11 cellular contexts compared by ENCODE assay signal in the genomic region with DNA sequence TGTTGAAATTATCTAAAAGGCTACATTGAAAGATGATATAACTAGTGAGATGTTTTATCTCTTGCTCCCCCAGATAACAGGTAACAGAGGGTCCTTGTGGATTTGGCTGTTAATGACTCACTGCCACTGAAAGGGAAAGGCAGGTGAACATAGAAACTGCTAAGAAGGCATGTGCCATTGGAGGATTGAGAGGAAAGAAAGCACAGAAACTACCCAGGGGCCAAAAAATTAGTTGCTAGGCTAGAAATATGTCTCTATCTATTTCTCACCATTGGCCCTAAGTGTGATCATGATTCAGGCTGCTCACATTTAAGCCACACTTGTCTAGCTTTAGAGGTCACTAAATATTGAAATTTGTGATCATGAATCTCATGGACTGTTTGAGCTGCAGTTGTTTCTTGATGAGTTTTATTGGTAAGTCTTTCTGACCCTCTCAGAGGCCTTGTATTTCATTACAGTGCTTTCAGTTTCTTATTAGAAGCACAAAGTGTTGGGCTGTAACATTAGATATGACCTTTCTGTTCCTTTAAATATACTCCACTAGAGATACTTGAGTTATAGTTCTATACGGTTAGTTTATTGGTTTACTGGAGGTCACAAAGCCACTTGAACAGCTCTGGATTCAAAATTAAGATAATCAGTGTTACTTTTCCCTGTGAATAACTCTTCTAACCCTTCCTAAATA. TPM values are rescaled to one million over a fixed set of nuclear protein-coding genes. Genes with fewer than 3 reads are reported as not detected.
DNase-seq lines count a peak whose midpoint lies in the region; ATAC-seq, FAIRE-seq and TF ChIP-seq lines count a peak whose summit lies in the region.
"Had no signal": no experiment of that assay in that cellular context is flagged by ENCODE, and none has a peak within 500 bp of the region (broad histone marks: within the 10 kb centered on the region; RNA-seq: fewer than 3 reads in every experiment).

No MANE protein-coding gene starts in this region.

- H3K27ac ChIP-seq in H1 (ENCODE audit: low read depth, low read length) = no peak overlapping the region
- no peak overlapping the region for H3K27ac ChIP-seq in hepatocyte
- H3K27ac ChIP-seq in spleen = peak overlapping the region in 4 of 8 donors; percentile 16 to 34 (median 24)

- no peak overlapping the region for H4K8ac ChIP-seq in H1 (ENCODE audit: extremely low read depth, insufficient read depth, low read length)

- no peaks in the 10 kb centered on the region for H3K27me3 ChIP-seq in H1 (replicated peaks in 1 of 4; ENCODE audit: control insufficient read depth in 3 of 4, extremely low read depth in 1 of 4, insufficient read depth in 3 of 4, low read length in 3 of 4)
- no peaks in the 10 kb centered on the region for H3K27me3 ChIP-seq in hepatocyte
- H3K27me3 ChIP-seq in spleen (replicated peaks in 1 of 7) = no peaks in the 10 kb centered on the region

- TF ChIP-seq EP300 in H1 (IDR thresholded peaks at IDR 0.05; ENCODE audit: borderline replicate concordance in 1 of 2, low read depth in 2 of 2, low read length in 2 of 2) = no peak

- H2BK5ac ChIP-seq in H1 (ENCODE audit: low read depth, low read length) = no peak overlapping the region

- H4K20me1 ChIP-seq in H1 (replicated peaks in 1 of 2; ENCODE audit: control insufficient read depth in 1 of 2, insufficient read depth in 2 of 2, low read length in 2 of 2) = no peaks in the 10 kb centered on the region
- H4K20me1 ChIP-seq in hepatocyte (ENCODE audit: insufficient read depth, poor library complexity, severe bottlenecking) = no peaks in the 10 kb centered on the region

- no peak for TF ChIP-seq POLR2A in H1 (IDR thresholded peaks at IDR 0.05; ENCODE audit: control extremely low read depth in 1 of 2, low read depth in 2 of 2, low read length in 2 of 2)
- TF ChIP-seq POLR2A in spleen (IDR thresholded peaks at IDR 0.05) = no peak

- no peak for DNase-seq in H1 (ENCODE audit: low read depth in 1 of 2, low spot score in 2 of 2)
- no peak for DNase-seq in hepatocyte (ENCODE audit: low spot score)
- no peak for DNase-seq in spleen
- no peak for DNase-seq in stimulated activated CD4-positive, alpha-beta T cell treated with anti-CD3 and anti-CD28 coated beads, Interleukin-2, amount 100 ng/mL, for 24 hours
- DNase-seq: Karpas-422 had no signal

- H2AFZ ChIP-seq in H1 (ENCODE audit: low read length) (no peak overlapping the region), hepatocyte (no peak overlapping the region)

- peaks cover 2 to 12% (median 8%) of the 10 kb centered on the region in 4 experiments; a peak in 5 of 7 replicates for H3K4me1 ChIP-seq in H1 (replicated peaks in 1 of 4; ENCODE audit: control insufficient read depth in 3 of 4, insufficient read depth in 4 of 4, low read length in 3 of 4)
- no peaks in the 10 kb centered on the region for H3K4me1 ChIP-seq in hepatocyte (ENCODE audit: insufficient read depth)
- peaks cover 0 to 60% (median 19%) of the 10 kb centered on the region in 6 donors for H3K4me1 ChIP-seq in spleen

- WGBS in H1 (ENCODE audit: extremely low coverage in 1 of 2, insufficient coverage in 1 of 2, insufficient read length in 1 of 2, insufficient replicate concordance in 2 of 2, low coverage in 1 of 2, low lambda C conversion rate in 2 of 2, missing lambda C conversion rate in 1 of 2), 2 experiments = 95% methylated on average over 1 of the region's 1 CpG; no CpG with 5 or more reads in 1 of the 2 experiments
- 43% methylated on average over 1 of the region's 1 CpG for WGBS in hepatocyte (ENCODE audit: low lambda C conversion rate, missing lambda C conversion rate)
- WGBS in spleen, 5 donors = 41 to 59% (median 54%) methylated on average over 1 of the region's 1 CpG

- no peak overlapping the region for H3K4ac ChIP-seq in H1 (replicated peaks; ENCODE audit: insufficient read length, low read depth, low read length)

- no peak overlapping the region for H2BK20ac ChIP-seq in H1 (ENCODE audit: low read length)

- no peak overlapping the region for H3K23ac ChIP-seq in H1 (ENCODE audit: insufficient read length)

- TF ChIP-seq CTCF in H1 (IDR thresholded peaks at IDR 0.05; ENCODE audit: control extremely low read depth in 1 of 3, insufficient read depth in 1 of 3, low read depth in 1 of 3, low read length in 3 of 3) (no peak), hepatocyte (IDR thresholded peaks at IDR 0.05; ENCODE audit: poor library complexity) (no peak), spleen (IDR thresholded peaks at IDR 0.05 in 8 of 11, conservative IDR thresholded peaks at IDR 0.05 in 3 of 11) (no peak)

- CTCF ChIA-PET in H1 (lab: Charles Lee; ENCODE audit: partially characterized antibody) = interaction anchor here (0.5 kb wide), 1 partner anchor 131 kb away, joined by 3 read pairs; no protein-coding TSS in a partner anchor

- no peaks in the 10 kb centered on the region for H3K23me2 ChIP-seq in H1 (ENCODE audit: low read depth, low read length)

- no peak overlapping the region for H2AK5ac ChIP-seq in H1 (ENCODE audit: low read depth, low read length)

- no peaks in the 10 kb centered on the region for H3K79me1 ChIP-seq in H1 (ENCODE audit: low read depth, low read length)

- H3K4me2 ChIP-seq in H1 (ENCODE audit: insufficient read depth in 1 of 2, low read depth in 2 of 2, low read length in 2 of 2) (no peak overlapping the region), hepatocyte (no peak overlapping the region)

- intact Hi-C loops in spleen (cut with DNase I; ENCODE audit: low total_unique reads) = no loop called here

- H3K36me3 ChIP-seq in H1 (ENCODE audit: control insufficient read depth in 2 of 4, insufficient read depth in 4 of 4, low read length in 3 of 4) = peaks cover 0 to 4% (median 2%) of the 10 kb centered on the region in 4 experiments; a peak in 2 of 8 replicates
- no peaks in the 10 kb centered on the region for H3K36me3 ChIP-seq in hepatocyte (replicated peaks; ENCODE audit: insufficient read depth, low read depth)
- peaks cover 0 to 62% (median 14%) of the 10 kb centered on the region in 6 donors for H3K36me3 ChIP-seq in spleen

- FAIRE-seq in H1 (lab: Jason Lieb, UNC) = no peak

- H2BK15ac ChIP-seq in H1 (ENCODE audit: low read length) = no peak overlapping the region

- H3K79me2 ChIP-seq in H1 (ENCODE audit: control insufficient read depth in 1 of 2, insufficient read depth in 2 of 2, low read length in 2 of 2) (no peaks in the 10 kb centered on the region), hepatocyte (peaks cover 3% of the 10 kb centered on the region)

- no peak overlapping the region for H3K14ac ChIP-seq in H1 (ENCODE audit: insufficient read length)

- H4K91ac ChIP-seq in H1 (replicated peaks; ENCODE audit: insufficient read length, low read length) = no peak overlapping the region

- POLR2A ChIA-PET in H1 (lab: Charles Lee; ENCODE audit: partially characterized antibody) = no interaction called here

- no peaks in the 10 kb centered on the region for H3K9me3 ChIP-seq in H1 (ENCODE audit: insufficient read depth in 2 of 2, low read depth in 1 of 2, low read length in 1 of 2)
- no peaks in the 10 kb centered on the region for H3K9me3 ChIP-seq in hepatocyte (ENCODE audit: low read depth)
- no peaks in the 10 kb centered on the region for H3K9me3 ChIP-seq in spleen

- no peaks in the 10 kb centered on the region for H3K9me2 ChIP-seq in hepatocyte (replicated peaks; ENCODE audit: insufficient read depth)

- H3K4me3 ChIP-seq in H1 (ENCODE audit: extremely low read depth in 1 of 4, insufficient read depth in 2 of 4, low read depth in 3 of 4, low read length in 4 of 4) (no peak overlapping the region), hepatocyte (no peak overlapping the region), spleen (no peak overlapping the region)

- no peak overlapping the region for H4K5ac ChIP-seq in H1 (ENCODE audit: insufficient read length, low read depth, low read length)

- H2BK12ac ChIP-seq in H1 (ENCODE audit: low read depth, low read length) = 0 out of 2 replicates have a peak overlapping the region, but pooled peaks have one; percentile 45

- no peak overlapping the region for H3K18ac ChIP-seq in H1 (ENCODE audit: extremely low read depth, low read length)

- peak; percentile 34 for ATAC-seq in GM18861 (IDR thresholded peaks at IDR 0.05; ENCODE audit: unreplicated experiment)
- ATAC-seq in GM21423 (IDR thresholded peaks at IDR 0.05; ENCODE audit: unreplicated experiment) = peak; percentile 49
- ATAC-seq in HG03108 (IDR thresholded peaks at IDR 0.05; ENCODE audit: unreplicated experiment) = peak; percentile 43
- no peak for ATAC-seq in HG03457 (IDR thresholded peaks at IDR 0.05; ENCODE audit: unreplicated experiment)
- ATAC-seq: left lobe of liver, Panc1 had no signal

- H2BK120ac ChIP-seq in H1 (replicated peaks; ENCODE audit: low read depth, low read length) = no peak overlapping the region

- no peak for TF ChIP-seq RAD21 in H1 (IDR thresholded peaks at IDR 0.05 in 1 of 2, conservative IDR thresholded peaks at IDR 0.05 in 1 of 2; ENCODE audit: low read depth in 2 of 2, low read length in 2 of 2)

- H3K56ac ChIP-seq in H1 (replicated peaks; ENCODE audit: insufficient read length, low read depth, low read length) = no peak overlapping the region

- no peak overlapping the region for H3K9ac ChIP-seq in H1 (replicated peaks in 1 of 4; ENCODE audit: extremely low read depth in 1 of 4, low read depth in 3 of 4, low read length in 3 of 4)

TF ChIP-seq in H1, 55 proteins besides CTCF, POLR2A, EP300 and RAD21 (continues in another document):
- TF ChIP-seq RNF2 (IDR thresholded peaks at IDR 0.05; ENCODE audit: borderline replicate concordance, low read depth, low read length, missing control alignments, poor library complexity, severe bottlenecking) = no peak
- TF ChIP-seq HDAC6 (IDR thresholded peaks at IDR 0.05; ENCODE audit: low read depth, low read length) = no peak
- no peak for TF ChIP-seq PHF8 (conservative IDR thresholded peaks at IDR 0.05; ENCODE audit: low read depth, low read length)
- TF ChIP-seq KDM4A (IDR thresholded peaks at IDR 0.05; ENCODE audit: low read depth, low read length, severe bottlenecking) = no peak
- no peak for TF ChIP-seq SIX5 (IDR thresholded peaks at IDR 0.05; ENCODE audit: low read depth, low read length)
- TF ChIP-seq SP2 (IDR thresholded peaks at IDR 0.05; ENCODE audit: low read length) = no peak
- TF ChIP-seq CBX8 (IDR thresholded peaks at IDR 0.05; ENCODE audit: borderline replicate concordance, low read depth, low read length) = no peak

RNA-seq across cellular contexts. Expression of gene NAB1, which starts 26.2 kb away (rescaled TPM):
- total RNA-seq in H1 (2021; fragmentation: NEBNext Ultra II Directional; extraction: Animal tissue kit (Norgen Biotek cat#: 25700)) = 28.2 and 28.6 TPM in 2 replicates
- polyA plus RNA-seq in H1 (2011; rRNA removed) (8.5 and 21.9 TPM in 2 replicates), hepatocyte (9.9 and 10.1 TPM in 2 replicates), spleen (10 to 100 TPM in 1 of 3 donors, 1 to 10 TPM in 2; 8.8 to 14.6 (median 9.2) TPM)
- polyA plus RNA-seq in H1 (2011; cell fraction: cytosol; rRNA removed) = 10.4 TPM
- polyA plus RNA-seq in H1 (2011; cell fraction: nucleus; rRNA removed) = 22.3 TPM
- polyA plus RNA-seq in H1 (2012, experiment 1 of 2) = 14.7 to 20.7 TPM (median 18.8 TPM) in 4 replicates
- 1.8 TPM for polyA plus RNA-seq in H1 (2012, experiment 2 of 2)
- 19.7 TPM for polyA plus RNA-seq in H1 (2013, experiment 1 of 2)
- 17.3 TPM for polyA plus RNA-seq in H1 (2013, experiment 2 of 2)
- 26.3 and 33.1 TPM in 2 replicates for polyA minus RNA-seq in H1 (2011; rRNA and poly(A)+ RNA removed)
- 11.1 TPM for polyA minus RNA-seq in H1 (2011; cell fraction: cytosol; rRNA and poly(A)+ RNA removed)
- polyA minus RNA-seq in H1 (2011; cell fraction: nucleus; rRNA and poly(A)+ RNA removed) = 39.9 TPM
- total RNA-seq in hepatocyte (41.8 and 46.6 TPM in 2 replicates), spleen (10 to 100 TPM; 26.1 to 44.7 (median 31.2) TPM)
